In genomic region chr11:69335461-69336386, GRCh38 we compare ENCODE assay signal across 1 cellular context.
TF ChIP-seq lines count a peak whose summit lies in the region.

No MANE protein-coding gene starts in this region.

TF ChIP-seq in GM23338, 12 proteins besides CTCF, POLR2A, EP300 and RAD21 (continued from another document):
- TF ChIP-seq REST (IDR thresholded peaks at IDR 0.05; ENCODE audit: unreplicated experiment) (no peak), ZNF462 (CRISPR knock-in tag; IDR thresholded peaks at IDR 0.05) (no peak), CREB1 (CRISPR knock-in tag; IDR thresholded peaks at IDR 0.05; ENCODE audit: low read depth) (no peak)
